In the genomic region with DNA sequence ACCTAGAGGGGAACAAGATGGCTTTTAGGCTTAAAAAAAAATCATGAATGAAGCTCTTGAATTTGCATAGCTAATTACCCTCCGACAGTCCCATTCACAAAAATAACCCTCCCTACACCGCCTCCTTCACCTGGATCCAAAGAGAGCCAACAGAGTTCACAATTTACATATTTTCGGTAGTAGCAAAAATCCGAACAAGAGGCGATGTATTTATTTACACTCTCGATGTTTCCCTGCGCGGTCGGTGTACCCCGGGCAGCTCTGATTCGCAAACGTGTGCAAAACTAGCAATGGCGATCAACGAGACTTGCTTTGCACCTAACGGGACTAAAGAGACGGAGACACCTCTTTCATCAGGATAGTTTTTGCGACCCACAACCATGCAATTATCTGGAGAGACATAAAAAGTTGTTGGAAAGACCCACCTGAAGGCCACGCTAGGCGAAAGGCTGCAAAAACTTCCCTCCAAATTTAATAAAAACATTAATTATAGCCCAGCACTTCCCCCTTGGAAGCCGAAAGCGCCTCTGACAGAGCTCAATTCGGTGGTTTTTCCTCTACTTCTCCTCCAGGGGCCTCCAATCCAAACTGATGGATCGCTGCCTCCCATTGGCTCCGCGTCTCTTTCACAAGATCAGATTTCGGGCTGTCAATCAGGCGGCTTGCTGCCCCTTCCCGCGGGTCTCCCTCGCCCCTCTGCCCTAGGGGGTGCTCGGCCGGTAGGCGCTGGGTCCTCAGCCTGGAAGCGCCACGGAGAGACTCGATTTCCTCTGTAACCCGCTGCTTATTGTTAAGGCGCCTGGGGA, we compare ENCODE assay signal across 9 cellular contexts. TPM values are rescaled to one million over a fixed set of nuclear protein-coding genes. Genes with fewer than 3 reads are reported as not detected.
DNase-seq lines count a peak whose midpoint lies in the region; ATAC-seq and TF ChIP-seq lines count a peak whose summit lies in the region.
"Had no signal": no experiment of that assay in that cellular context is flagged by ENCODE, and none has a peak within 500 bp of the region (broad histone marks: within the 10 kb centered on the region; RNA-seq: fewer than 3 reads in every experiment).

A gene (minus strand): TSS at position 529 of the 806 bp plus-strand sequence. CDS start 614 bp downstream, outside the sequence.

- H3K27ac Mint-ChIP-seq in mesothelial cell of epicardium: no peak within 1 kb of the TSS
- H3K27ac Mint-ChIP-seq: activated B cell treated with CpG ODN at 0.5 μM for 24 hours had no signal

- H3K27me3 ChIP-seq in esophagus (ENCODE audit: control insufficient read depth in 1 of 2, insufficient read depth in 2 of 2, low read length in 2 of 2) (no peaks in the 10 kb centered on the region), upper lobe of right lung (no peaks in the 10 kb centered on the region)

- WGBS in esophagus, 2 donors: 1% methylated on average over 38 of the region's 38 CpGs

- H3K27ac ChIP-seq in esophagus (ENCODE audit: low read depth in 2 of 2, low read length in 1 of 2) (peak within 1 kb of the TSS; percentile 68 to 87), upper lobe of right lung (peak within 1 kb of the TSS; percentile 87)

- no peaks in the 10 kb centered on the region for H3K36me3 ChIP-seq in esophagus (ENCODE audit: control insufficient read depth in 2 of 2, insufficient read depth in 2 of 2, low read length in 1 of 2)
- no peaks in the 10 kb centered on the region for H3K36me3 ChIP-seq in upper lobe of right lung

- no peaks in the 10 kb centered on the region for H3K9me3 ChIP-seq in esophagus (ENCODE audit: control insufficient read depth in 2 of 2, insufficient read depth in 1 of 2, low read depth in 1 of 2, low read length in 1 of 2)
- H3K9me3 ChIP-seq in upper lobe of right lung: no peaks in the 10 kb centered on the region

- ATAC-seq in SK-N-SH treated with all-trans-retinoic acid at 6 μM for 48 hours (peak; percentile 78), upper lobe of right lung (peak; percentile 54)

- DNase-seq in DMS53 (lab: John Stamatoyannopoulos, UW): peak; percentile 80
- DNase-seq in MV-4-11 (lab: John Stamatoyannopoulos, UW): peak; percentile 45
- DNase-seq in mesothelial cell of epicardium (ENCODE audit: low spot score in 2 of 2, unreplicated experiment in 2 of 2): peak in 1 of 2 experiments; percentile 49
- DNase-seq in upper lobe of right lung: peak; percentile 78
- DNase-seq in stimulated activated CD8-positive, alpha-beta memory T cell treated with anti-CD3 and anti-CD28 coated beads, Interleukin-4, amount 100 ng/mL, for 48 hours: no peak
- DNase-seq in NCI-H526 treated with DMSO at 0.1 percent for 48 hours (lab: John Stamatoyannopoulos, UW): no peak
- DNase-seq: activated B cell treated with CpG ODN at 0.5 μM for 24 hours had no signal

- H3K4me3 Mint-ChIP-seq in mesothelial cell of epicardium: no peak within 1 kb of the TSS
- H3K4me3 Mint-ChIP-seq: activated B cell treated with CpG ODN at 0.5 μM for 24 hours had no signal

- H3K27me3 Mint-ChIP-seq in mesothelial cell of epicardium (ENCODE audit: low read depth): peaks cover 2% of the 10 kb centered on the region

- peak within 1 kb of the TSS; percentile 75 to 93 for H3K4me3 ChIP-seq in esophagus (ENCODE audit: low read depth in 1 of 2, low read length in 2 of 2)
- H3K4me3 ChIP-seq in upper lobe of right lung: peak within 1 kb of the TSS; percentile 62

- H3K9me3 Mint-ChIP-seq in mesothelial cell of epicardium: no peaks in the 10 kb centered on the region
- H3K9me3 Mint-ChIP-seq: activated B cell treated with CpG ODN at 0.5 μM for 24 hours had no signal

- TF ChIP-seq CTCF in mesothelial cell of epicardium (IDR thresholded peaks at IDR 0.05; ENCODE audit: unreplicated experiment) (no peak), upper lobe of right lung (IDR thresholded peaks at IDR 0.05) (peak; percentile 38)

- intact Hi-C loops in upper lobe of right lung (cut with DNase I): no loop called here

- no peaks in the 10 kb centered on the region for H3K4me1 ChIP-seq in esophagus (ENCODE audit: control insufficient read depth in 2 of 2, insufficient read depth in 2 of 2, low read length in 1 of 2)
- no peaks in the 10 kb centered on the region for H3K4me1 ChIP-seq in upper lobe of right lung

- H3K4me1 Mint-ChIP-seq in mesothelial cell of epicardium: peaks cover 20% of the 10 kb centered on the region
- H3K4me1 Mint-ChIP-seq: activated B cell treated with CpG ODN at 0.5 μM for 24 hours had no signal

- no peaks in the 10 kb centered on the region for H3K36me3 Mint-ChIP-seq in mesothelial cell of epicardium

TF ChIP-seq in SK-N-SH treated with all-trans-retinoic acid at 6 μM for 48 hours, 23 proteins besides CTCF, POLR2A, EP300 and RAD21:
- TF ChIP-seq, protein P1, sequence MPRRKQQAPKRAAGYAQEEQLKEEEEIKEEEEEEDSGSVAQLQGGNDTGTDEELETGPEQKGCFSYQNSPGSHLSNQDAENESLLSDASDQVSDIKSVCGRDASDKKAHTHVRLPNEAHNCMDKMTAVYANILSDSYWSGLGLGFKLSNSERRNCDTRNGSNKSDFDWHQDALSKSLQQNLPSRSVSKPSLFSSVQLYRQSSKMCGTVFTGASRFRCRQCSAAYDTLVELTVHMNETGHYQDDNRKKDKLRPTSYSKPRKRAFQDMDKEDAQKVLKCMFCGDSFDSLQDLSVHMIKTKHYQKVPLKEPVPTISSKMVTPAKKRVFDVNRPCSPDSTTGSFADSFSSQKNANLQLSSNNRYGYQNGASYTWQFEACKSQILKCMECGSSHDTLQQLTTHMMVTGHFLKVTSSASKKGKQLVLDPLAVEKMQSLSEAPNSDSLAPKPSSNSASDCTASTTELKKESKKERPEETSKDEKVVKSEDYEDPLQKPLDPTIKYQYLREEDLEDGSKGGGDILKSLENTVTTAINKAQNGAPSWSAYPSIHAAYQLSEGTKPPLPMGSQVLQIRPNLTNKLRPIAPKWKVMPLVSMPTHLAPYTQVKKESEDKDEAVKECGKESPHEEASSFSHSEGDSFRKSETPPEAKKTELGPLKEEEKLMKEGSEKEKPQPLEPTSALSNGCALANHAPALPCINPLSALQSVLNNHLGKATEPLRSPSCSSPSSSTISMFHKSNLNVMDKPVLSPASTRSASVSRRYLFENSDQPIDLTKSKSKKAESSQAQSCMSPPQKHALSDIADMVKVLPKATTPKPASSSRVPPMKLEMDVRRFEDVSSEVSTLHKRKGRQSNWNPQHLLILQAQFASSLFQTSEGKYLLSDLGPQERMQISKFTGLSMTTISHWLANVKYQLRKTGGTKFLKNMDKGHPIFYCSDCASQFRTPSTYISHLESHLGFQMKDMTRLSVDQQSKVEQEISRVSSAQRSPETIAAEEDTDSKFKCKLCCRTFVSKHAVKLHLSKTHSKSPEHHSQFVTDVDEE (CRISPR knock-in tag; IDR thresholded peaks at IDR 0.05): peak; percentile 26; the same call in 1 of the 2 replicates
- no peak for TF ChIP-seq ZNF8 (CRISPR knock-in tag; IDR thresholded peaks at IDR 0.05)

RNA-seq across cellular contexts. Expression of the gene that starts here (rescaled TPM):
- 1 to 10 TPM in 1 of 2 donors, under 1 TPM in 1; 0.65 to 1.2 TPM for polyA plus RNA-seq in esophagus
- total RNA-seq in mesothelial cell of epicardium (23.0 to 26.6 TPM (median 25.2 TPM) in 3 replicates), upper lobe of right lung (110 TPM)
- total RNA-seq: activated B cell treated with CpG ODN at 0.5 μM for 24 hours had no signal

Comparison
In these comparisons a context has a peak if more than half of its experiments do, and no peak if none do; other contexts are left out.
1. DNase-seq: peak in DMS53 (single experiment), MV-4-11 (single experiment) and upper lobe of right lung (single experiment); none in stimulated activated CD8-positive, alpha-beta memory T cell treated with anti-CD3 and anti-CD28 coated beads, Interleukin-4, amount 100 ng/mL, for 48 hours (single experiment) and NCI-H526 treated with DMSO at 0.1 percent for 48 hours (single experiment).